Comparison of ENCODE assay signal across 8 cellular contexts in the genomic region with DNA sequence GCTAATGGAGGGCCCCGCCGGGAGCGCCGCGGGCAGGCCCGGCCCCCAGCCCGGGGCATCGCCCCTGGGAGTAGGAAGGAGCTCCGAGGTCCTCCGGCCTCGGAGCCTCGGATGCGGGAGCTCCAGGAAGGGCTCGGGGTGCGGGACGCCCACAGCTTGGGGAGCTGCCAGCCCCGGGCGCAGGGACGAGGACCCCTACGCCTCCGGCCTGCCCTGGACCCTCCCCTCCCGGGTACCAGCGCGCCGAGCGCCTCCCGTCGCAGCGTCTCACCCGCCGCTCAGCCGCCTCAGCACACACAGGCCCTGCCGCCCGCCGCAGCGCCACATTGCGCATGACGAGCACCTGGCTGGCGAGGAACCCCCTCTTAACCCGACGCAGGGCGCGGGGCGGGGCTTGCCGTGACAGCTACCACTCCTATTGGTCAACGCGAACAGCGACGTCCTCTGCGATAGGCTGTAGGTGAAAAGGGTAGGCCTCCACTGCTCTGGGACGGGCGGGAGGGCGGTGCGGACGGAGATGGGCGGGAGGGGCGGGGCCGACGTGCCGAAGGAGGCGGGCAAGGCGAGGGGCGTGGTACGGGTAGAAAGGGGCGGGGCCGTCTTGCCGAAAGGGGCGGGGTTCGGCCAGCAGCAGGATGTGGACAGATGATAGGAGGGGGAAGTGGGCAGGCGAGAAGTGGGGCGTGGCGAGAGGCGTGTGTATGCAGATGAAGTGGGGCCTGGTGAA. TPM values are rescaled to one million over a fixed set of nuclear protein-coding genes. Genes with fewer than 3 reads are reported as not detected.
DNase-seq lines count a peak whose midpoint lies in the region; ATAC-seq and TF ChIP-seq lines count a peak whose summit lies in the region.

Gene PITRM1, minus strand, starts transcription at position 337 of the 727 bp plus-strand sequence. Its CDS starts 10 bp downstream, at position 327.

- peak; percentile 92 for ATAC-seq in HG03432 (IDR thresholded peaks at IDR 0.05; ENCODE audit: unreplicated experiment)

- H3K27ac Mint-ChIP-seq in chondrocyte (ENCODE audit: unreplicated experiment), result peak within 1 kb of the TSS; percentile 93

- peak; percentile 97 to 98 for DNase-seq in AML-193 (lab: John Stamatoyannopoulos, UW)
- DNase-seq in NCI-H510A (lab: John Stamatoyannopoulos, UW), result peak; percentile 85
- DNase-seq in activated CD4-positive, alpha-beta T cell treated with anti-CD3 and anti-CD28 coated beads for 24 hours (ENCODE audit: low read depth in 2 of 2), result peak; percentile 98 to 99
- DNase-seq in chondrocyte (ENCODE audit: low spot score), result peak; percentile 99
- DNase-seq in kidney glomerular epithelial cell (lab: John Stamatoyannopoulos, UW), result peak; percentile 100
- DNase-seq in stimulated activated CD4-positive, alpha-beta T cell treated with anti-CD3 and anti-CD28 coated beads, Interleukin-1b, Interleukin-23, amount 100 ng/mL, for 1 hour (ENCODE audit: low read depth in 2 of 2), result peak; percentile 95 to 97

- no peaks in the 10 kb centered on the region for H3K27me3 Mint-ChIP-seq in chondrocyte (ENCODE audit: low read depth)

- no peaks in the 10 kb centered on the region for H3K9me3 Mint-ChIP-seq in chondrocyte (ENCODE audit: low read depth)

- peaks cover 26% of the 10 kb centered on the region for H3K4me1 Mint-ChIP-seq in chondrocyte (ENCODE audit: low read depth)

- H3K4me3 Mint-ChIP-seq in chondrocyte (ENCODE audit: unreplicated experiment), result peak within 1 kb of the TSS; percentile 90

- TF ChIP-seq POLR2A in GM19099 (IDR thresholded peaks at IDR 0.05; ENCODE audit: extremely low read depth, insufficient read length, low read depth), result peak; percentile 99

- H3K36me3 Mint-ChIP-seq in chondrocyte (ENCODE audit: low read depth), result peaks cover 6% of the 10 kb centered on the region

- no peak for TF ChIP-seq CTCF in chondrocyte (IDR thresholded peaks at IDR 0.05)

RNA-seq across cellular contexts. Expression of gene PITRM1, which starts in this region (rescaled TPM):
- total RNA-seq in chondrocyte, result 71.8 to 95.0 TPM (median 84.9 TPM) in 3 replicates

Comparison
In these comparisons a context has a peak if more than half of its experiments do, and no peak if none do; other contexts are left out.
1. Peak in every context shown above with its lines: DNase-seq and ATAC-seq.